ENCODE assay signal across 8 cellular contexts in genomic region chr7:139232893-139233292, GRCh38. TPM values are rescaled to one million over a fixed set of nuclear protein-coding genes. Genes with fewer than 3 reads are reported as not detected.
DNase-seq lines count a peak whose midpoint lies in the region; ATAC-seq and TF ChIP-seq lines count a peak whose summit lies in the region.

No MANE protein-coding gene starts in this region.

- peaks cover 45% of the 10 kb centered on the region for H3K4me1 ChIP-seq in PC-9 (replicated peaks; ENCODE audit: insufficient read depth)
- H3K4me1 ChIP-seq in spleen = peaks cover 6 to 54% (median 36%) of the 10 kb centered on the region in 6 donors

- H3F3A ChIP-seq in PC-9 (ENCODE audit: insufficient read depth, low read depth) = peaks cover 22% of the 10 kb centered on the region; the same call in 1 of the 2 replicates

- TF ChIP-seq POLR2A in spleen (IDR thresholded peaks at IDR 0.05) = no peak

- no peaks in the 10 kb centered on the region for H3K9me2 ChIP-seq in PC-9 (ENCODE audit: insufficient read depth)

- TF ChIP-seq CTCF in PC-9 (conservative IDR thresholded peaks at IDR 0.05) (no peak), spleen (IDR thresholded peaks at IDR 0.05 in 8 of 11, conservative IDR thresholded peaks at IDR 0.05 in 3 of 11) (no peak)

- no peak for DNase-seq in activated CD4-positive, alpha-beta T cell treated with anti-CD3 and anti-CD28 coated beads for 36 hours
- no peak for DNase-seq in activated CD4-positive, alpha-beta T cell treated with anti-CD3 and anti-CD28 coated beads for 1 hour
- DNase-seq in PC-9 (peak in 1 of 2 experiments; percentile 94), epithelial cell of prostate (ENCODE audit: low read depth, low spot score) (peak; percentile 26), spleen (no peak), NCI-H2107 treated with DMSO at 0.1 percent for 48 hours (lab: John Stamatoyannopoulos, UW; ENCODE audit: unreplicated experiment) (no peak), hippocampal formation (lab: John Stamatoyannopoulos, UW) (no peak), iPS-NIHi7 (ENCODE audit: extremely low spot score) (no peak)

- H3K27ac Mint-ChIP-seq in activated CD4-positive, alpha-beta T cell treated with anti-CD3 and anti-CD28 coated beads for 36 hours = no peak overlapping the region

- H3K27me3 Mint-ChIP-seq in activated CD4-positive, alpha-beta T cell treated with anti-CD3 and anti-CD28 coated beads for 36 hours = peaks cover 3% of the 10 kb centered on the region

- peak overlapping the region; percentile 83 for H3K4me2 ChIP-seq in PC-9

- peaks cover 23% of the 10 kb centered on the region for H3K4me1 Mint-ChIP-seq in activated CD4-positive, alpha-beta T cell treated with anti-CD3 and anti-CD28 coated beads for 36 hours

- no peaks in the 10 kb centered on the region for H3K9me3 Mint-ChIP-seq in activated CD4-positive, alpha-beta T cell treated with anti-CD3 and anti-CD28 coated beads for 36 hours (ENCODE audit: low read depth)

- intact Hi-C loops in activated CD4-positive, alpha-beta T cell treated with anti-CD3 and anti-CD28 coated beads for 36 hours (cut with DNase I, micrococcal nuclease) = loop anchor here (5.0 kb wide), 5 partner anchors 126 to 771 kb away; partner anchors contain the start of genes TRIM24 (in 1 of the 2), ZC3HAV1 (in 1 of the 2) and ZC3HAV1L (in 1 of the 2)
- intact Hi-C loops in PC-9 (cut with micrococcal nuclease; ENCODE audit: unreplicated experiment) (loop anchor here (5.0 to 10.0 kb wide), 3 partner anchors 101 to 1652 kb away; a partner anchor contains a TSS), spleen (cut with DNase I; ENCODE audit: low total_unique reads) (no loop called here)

- ATAC-seq in activated CD4-positive, alpha-beta T cell treated with anti-CD3 and anti-CD28 coated beads for 36 hours = no peak

- CTCF ChIA-PET in activated CD4-positive, alpha-beta T cell treated with anti-CD3 and anti-CD28 coated beads for 36 hours (lab: Charles Lee) = interaction anchor here (0.7 kb wide), 1 partner anchor 12 kb away, joined by 3 read pairs; no protein-coding TSS in a partner anchor
- CTCF ChIA-PET in PC-9 (lab: Charles Lee) = interaction anchor here (0.7 kb wide), 1 partner anchor 128 kb away, joined by 3 read pairs; no protein-coding TSS in a partner anchor

- peak overlapping the region; percentile 47 for H3K27ac ChIP-seq in PC-9
- peak overlapping the region; percentile 66 for H3K27ac ChIP-seq in epithelial cell of prostate
- H3K27ac ChIP-seq in spleen = no peak overlapping the region

- H3K4me3 Mint-ChIP-seq in activated CD4-positive, alpha-beta T cell treated with anti-CD3 and anti-CD28 coated beads for 36 hours = peak overlapping the region; percentile 91

- POLR2A ChIA-PET in activated CD4-positive, alpha-beta T cell treated with anti-CD3 and anti-CD28 coated beads for 36 hours (lab: Charles Lee) = no interaction called here
- POLR2A ChIA-PET in PC-9 (lab: Charles Lee; ENCODE audit: unreplicated experiment) = interaction anchor here (0.5 kb wide), 1 partner anchor 107 kb away, joined by 3 read pairs; no protein-coding TSS in a partner anchor

- 36 to 46% (median 38%) methylated on average over 2 of the region's 2 CpGs for WGBS in spleen, 5 donors

- peaks cover 21% of the 10 kb centered on the region for H4K20me1 ChIP-seq in PC-9 (ENCODE audit: insufficient read depth)

- H3K9me3 ChIP-seq in PC-9 (ENCODE audit: insufficient read depth, low read depth) = no peaks in the 10 kb centered on the region
- no peaks in the 10 kb centered on the region for H3K9me3 ChIP-seq in spleen

- H3K79me2 ChIP-seq in PC-9 (ENCODE audit: low read depth) = peaks cover 42% of the 10 kb centered on the region

- H3K36me3 ChIP-seq in PC-9 (ENCODE audit: low read depth) = peaks cover 8% of the 10 kb centered on the region
- H3K36me3 ChIP-seq in spleen = peaks cover 0 to 12% (median 9%) of the 10 kb centered on the region in 6 donors

- no peaks in the 10 kb centered on the region for H3K27me3 ChIP-seq in PC-9 (ENCODE audit: insufficient read depth, low read depth)
- H3K27me3 ChIP-seq in spleen (replicated peaks in 1 of 7) = no peaks in the 10 kb centered on the region

- H3K4me3 ChIP-seq in PC-9 (peak overlapping the region; percentile 98), spleen (peak overlapping the region in 6 of 8 donors; percentile 87 to 99 (median 94))

- BruUV-seq in PC-9 (replicated peaks; lab: Mats Ljungman, UMichigan) = TSS peak; percentile 29

- no peak overlapping the region for H2AFZ ChIP-seq in PC-9

- peaks cover 11% of the 10 kb centered on the region for H3K36me3 Mint-ChIP-seq in activated CD4-positive, alpha-beta T cell treated with anti-CD3 and anti-CD28 coated beads for 36 hours (ENCODE audit: low read depth)

RNA-seq across cellular contexts. Expression of gene UBN2, which starts 1.9 kb away (rescaled TPM):
- 10 to 100 TPM in 1 of 2 experiments, 1 to 10 TPM in 1; 8.3 to 11.8 TPM for total RNA-seq in activated CD4-positive, alpha-beta T cell treated with anti-CD3 and anti-CD28 coated beads for 36 hours
- total RNA-seq in PC-9 (2021) (20.3 and 34.1 TPM in 2 replicates), spleen (10 to 100 TPM; 14.6 to 23.4 (median 19.1) TPM)
- polyA plus RNA-seq in spleen = 1 to 10 TPM; 1.2 to 2.0 (median 1.3) TPM

Comparison
In these comparisons a context has a peak if more than half of its experiments do, and no peak if none do; other contexts are left out.
1. H3K27ac ChIP-seq: peak in PC-9 (single experiment) and epithelial cell of prostate (single experiment); none in spleen (0 of 8).